ENCODE assay signal across 1 cellular context in genomic region chr1:27661412-27662075, GRCh38.
TF ChIP-seq lines count a peak whose summit lies in the region.

No MANE protein-coding gene starts in this region.

TF ChIP-seq in GM12878, 131 proteins besides CTCF, POLR2A, EP300 and RAD21:
- TF ChIP-seq MEF2B (IDR thresholded peaks at IDR 0.05; ENCODE audit: partially characterized antibody, poor library complexity, severe bottlenecking) (no peak), WRNIP1 (IDR thresholded peaks at IDR 0.05; ENCODE audit: borderline replicate concordance, low read depth, low read length) (no peak), CBX5 (IDR thresholded peaks at IDR 0.05; ENCODE audit: low read depth) (no peak)
